7 cellular contexts compared by ENCODE assay signal in the genomic region with DNA sequence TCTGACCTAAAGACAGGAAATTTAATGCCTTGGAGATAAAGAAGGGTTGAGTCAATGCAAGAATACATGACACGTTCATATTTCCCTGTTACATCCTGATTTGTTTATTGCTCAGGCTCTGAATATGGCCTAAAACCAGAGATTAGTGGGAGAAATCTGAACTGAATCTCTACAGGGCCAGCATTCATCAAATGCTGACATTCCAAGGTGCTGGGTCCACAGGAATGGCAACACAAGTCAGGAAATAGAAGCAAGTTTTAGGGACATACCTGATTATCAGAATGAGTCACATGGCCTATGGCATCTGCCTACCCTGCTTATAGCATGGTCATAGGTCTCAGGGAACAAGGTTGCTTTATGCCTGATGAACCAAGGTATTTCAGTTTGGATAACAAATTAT.
"Had no signal": no experiment of that assay in that cellular context is flagged by ENCODE, and none has a peak within 500 bp of the region (broad histone marks: within the 10 kb centered on the region; RNA-seq: fewer than 3 reads in every experiment).

No MANE protein-coding gene starts in this region.

- DNase-seq: IMR-90, KBM-7, KG1 had no signal

- H3K36me3 Mint-ChIP-seq: IgD-negative memory B cell had no signal

- H3K27ac ChIP-seq: HL-60, KMS-11 had no signal

- H3K27ac Mint-ChIP-seq: IgD-negative memory B cell had no signal

- H3K4me2 ChIP-seq: KMS-11 had no signal

- H3K4me3 ChIP-seq: K562 had no signal

- H3K4me1 Mint-ChIP-seq: IgD-negative memory B cell had no signal

- H3K9ac ChIP-seq: KMS-11 had no signal

- H3K4me3 Mint-ChIP-seq: IgD-negative memory B cell had no signal
